Comparison of ENCODE assay signal across 24 cellular contexts in genomic region chr1:66273674-66274073, GRCh38.
DNase-seq lines count a peak whose midpoint lies in the region; ATAC-seq and TF ChIP-seq lines count a peak whose summit lies in the region.
"Had no signal": no experiment of that assay in that cellular context is flagged by ENCODE, and none has a peak within 500 bp of the region (broad histone marks: within the 10 kb centered on the region; RNA-seq: fewer than 3 reads in every experiment).

No MANE protein-coding gene starts in this region.

- H3K27ac ChIP-seq in BLaER1 (no peak overlapping the region), GM23248 (peak overlapping the region; percentile 100), right atrium auricular region (peak overlapping the region; percentile 82 to 93)
- H3K27ac ChIP-seq: KMS-11, pancreas had no signal

- WGBS in GM23248 (ENCODE audit: low coverage in 1 of 2, low lambda C conversion rate in 2 of 2, missing lambda C conversion rate in 2 of 2), 2 experiments = 82 to 85% methylated on average over 2 of the region's 2 CpGs

- H3K36me3 Mint-ChIP-seq in brain = no peaks in the 10 kb centered on the region
- H3K36me3 Mint-ChIP-seq in type B pancreatic cell = no peaks in the 10 kb centered on the region

- H3K79me2 ChIP-seq in GM23248 (ENCODE audit: insufficient read depth) = no peaks in the 10 kb centered on the region

- H3K27me3 ChIP-seq in BLaER1 (no peaks in the 10 kb centered on the region), GM23248 (replicated peaks; ENCODE audit: insufficient read depth) (no peaks in the 10 kb centered on the region), right atrium auricular region (no peaks in the 10 kb centered on the region)
- H3K27me3 ChIP-seq: pancreas, thyroid gland had no signal

- H3K4me1 ChIP-seq in BLaER1 (peaks cover 35% of the 10 kb centered on the region; the same call in 1 of the 2 replicates), GM23248 (ENCODE audit: insufficient read depth) (peaks cover 56% of the 10 kb centered on the region), right atrium auricular region (peaks cover 0 to 76% of the 10 kb centered on the region in 2 donors)

- H4K20me1 ChIP-seq in BLaER1 = no peaks in the 10 kb centered on the region
- no peaks in the 10 kb centered on the region for H4K20me1 ChIP-seq in GM23248 (ENCODE audit: insufficient read depth)

- H3K4me3 Mint-ChIP-seq in brain (no peak overlapping the region), type B pancreatic cell (no peak overlapping the region)
- H3K4me3 Mint-ChIP-seq: activated CD8-positive, alpha-beta T cell treated with anti-CD3 and anti-CD28 coated beads, Interleukin-2, amount 10 ng/mL, durations not matched to agents 7 days and 5 days; activated T-cell treated with anti-CD3 and anti-CD28 coated beads, Interleukin-2, amount 50 U/mL, for 4 hours; T-helper 2 cell treated with Interferon-gamma antibody and Interleukin-4, amounts not matched to agents 5 μg/mL and 100 μg/mL, for 36 hours had no signal

- H3K9me3 ChIP-seq in BLaER1 = no peaks in the 10 kb centered on the region
- H3K9me3 ChIP-seq in GM23248 (ENCODE audit: low read depth) = no peaks in the 10 kb centered on the region
- H3K9me3 ChIP-seq in right atrium auricular region = no peaks in the 10 kb centered on the region
- H3K9me3 ChIP-seq: HAP-1, pancreas, thyroid gland had no signal

- in situ Hi-C loops in GM23248 (cut with MboI) = no loop called here

- H3K9ac ChIP-seq in BLaER1 (no peak overlapping the region), GM23248 (no peak overlapping the region)
- H3K9ac ChIP-seq: KMS-11 had no signal

- peak overlapping the region in 3 of 5 experiments; percentile 63 to 98 (median 94) for H3K27ac Mint-ChIP-seq in brain
- no peak overlapping the region for H3K27ac Mint-ChIP-seq in type B pancreatic cell
- H3K27ac Mint-ChIP-seq: activated CD8-positive, alpha-beta T cell treated with anti-CD3 and anti-CD28 coated beads, Interleukin-2, amount 10 ng/mL, durations not matched to agents 7 days and 5 days; T-helper 2 cell treated with Interferon-gamma antibody and Interleukin-4, amounts not matched to agents 5 μg/mL and 100 μg/mL, for 36 hours had no signal

- H3K4me3 ChIP-seq in BLaER1 (no peak overlapping the region), GM23248 (no peak overlapping the region), right atrium auricular region (no peak overlapping the region)
- H3K4me3 ChIP-seq: HAP-1, pancreas, thyroid gland had no signal

- H3K9me3 Mint-ChIP-seq in brain (no peaks in the 10 kb centered on the region), type B pancreatic cell (no peaks in the 10 kb centered on the region)
- H3K9me3 Mint-ChIP-seq: activated T-cell treated with anti-CD3 and anti-CD28 coated beads, Interleukin-2, amount 50 U/mL, for 4 hours; T-helper 2 cell treated with Interferon-gamma antibody and Interleukin-4, amounts not matched to agents 5 μg/mL and 100 μg/mL, for 36 hours had no signal

- H2AFZ ChIP-seq in GM23248 = no peak overlapping the region

- H3K4me1 Mint-ChIP-seq in brain = peaks cover 84% of the 10 kb centered on the region
- H3K4me1 Mint-ChIP-seq in type B pancreatic cell (ENCODE audit: unreplicated experiment) = peaks cover 30% of the 10 kb centered on the region

- no peaks in the 10 kb centered on the region for H3K9me2 ChIP-seq in GM23248 (ENCODE audit: insufficient read depth)

- TF ChIP-seq CTCF in brain (conservative IDR thresholded peaks at IDR 0.05) = no peak
- TF ChIP-seq CTCF in right atrium auricular region (IDR thresholded peaks at IDR 0.05) = no peak
- no peak for TF ChIP-seq CTCF in type B pancreatic cell (conservative IDR thresholded peaks at IDR 0.05)

- 0 out of 2 replicates have a peak overlapping the region, but pooled peaks have one; percentile 37 for H3K4me2 ChIP-seq in BLaER1
- no peak overlapping the region for H3K4me2 ChIP-seq in GM23248 (ENCODE audit: unreplicated experiment)

- DNase-seq in GM23248 (no peak), right atrium auricular region (ENCODE audit: low spot score) (no peak), NCI-H146 (lab: John Stamatoyannopoulos, UW) (no peak), type B pancreatic cell (ENCODE audit: extremely low spot score, unreplicated experiment) (no peak)
- DNase-seq: activated CD4-positive, CD25-positive, alpha-beta regulatory T cell; activated CD8-positive, alpha-beta T cell treated with anti-CD3 and anti-CD28 coated beads, Interleukin-2, amount 10 ng/mL, durations not matched to agents 7 days and 5 days; activated T-cell treated with anti-CD3 and anti-CD28 coated beads, Interleukin-2, amount 50 U/mL, for 4 hours; DMS79 treated with DMSO at 0.1 percent for 48 hours; foreskin fibroblast; hypothalamus; islet precursor cell; NCI-H187 treated with DMSO at 0.1 percent for 48 hours; NCI-H2227 treated with DMSO at 0.1 percent for 48 hours; pancreas; stimulated activated CD4-positive, alpha-beta T cell treated with anti-CD3 and anti-CD28 coated beads, Interleukin-2, amount 100 ng/mL, for 24 hours; stimulated activated naive CD8-positive, alpha-beta T cell treated with anti-CD3 and anti-CD28 coated beads, Interleukin-15, Interleukin-2, amounts not matched to agents 100 U/mL and 50 U/mL, for 24 hours; thyroid gland had no signal

- H3K27me3 Mint-ChIP-seq in brain = peaks cover 6% of the 10 kb centered on the region
- no peaks in the 10 kb centered on the region for H3K27me3 Mint-ChIP-seq in type B pancreatic cell

- no peaks in the 10 kb centered on the region for H3K36me3 ChIP-seq in BLaER1
- H3K36me3 ChIP-seq in GM23248 (ENCODE audit: low read depth) = no peaks in the 10 kb centered on the region
- H3K36me3 ChIP-seq in right atrium auricular region = no peaks in the 10 kb centered on the region
- H3K36me3 ChIP-seq: HAP-1, pancreas, thyroid gland had no signal

- ATAC-seq in GM18870 (IDR thresholded peaks at IDR 0.05; ENCODE audit: unreplicated experiment) = no peak
- ATAC-seq in GM19452 (IDR thresholded peaks at IDR 0.05; ENCODE audit: unreplicated experiment) = no peak
- ATAC-seq: activated CD8-positive, alpha-beta T cell treated with anti-CD3 and anti-CD28 coated beads, Interleukin-2, amount 10 ng/mL, durations not matched to agents 7 days and 5 days; activated T-cell treated with anti-CD3 and anti-CD28 coated beads, Interleukin-2, amount 50 U/mL, for 4 hours; pancreas; stimulated activated naive CD8-positive, alpha-beta T cell treated with anti-CD3 and anti-CD28 coated beads, Interleukin-15, Interleukin-2, amounts not matched to agents 100 U/mL and 50 U/mL, for 24 hours had no signal

- H3F3A ChIP-seq in GM23248 (ENCODE audit: insufficient read depth) = peaks cover 34% of the 10 kb centered on the region
